In the genomic region with DNA sequence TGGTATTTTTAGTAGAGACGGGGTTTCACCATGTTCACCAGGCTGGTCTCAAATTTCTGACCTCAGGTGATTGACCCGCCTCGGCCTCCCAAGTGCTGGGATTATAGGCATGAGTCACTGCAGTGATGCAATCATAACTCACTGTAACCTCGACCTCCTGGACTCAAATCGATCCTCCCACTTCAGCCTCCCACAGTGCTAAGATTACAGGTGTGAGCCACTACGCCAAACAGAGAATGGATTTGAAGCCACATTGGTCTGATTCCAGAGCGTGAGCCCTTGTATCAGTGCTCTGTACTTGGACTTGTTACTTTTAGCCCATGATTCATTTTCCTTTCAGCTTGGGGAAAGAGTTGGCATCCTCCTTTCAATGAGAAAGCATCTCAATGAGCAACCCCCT, we compare ENCODE assay signal across 14 cellular contexts. TPM values are rescaled to one million over a fixed set of nuclear protein-coding genes. Genes with fewer than 3 reads are reported as not detected.
A peak's percentile ranks its signal among the peaks of the same experiment; 100 is the strongest.
DNase-seq lines count a peak whose midpoint lies in the region; ATAC-seq, FAIRE-seq and TF ChIP-seq lines count a peak whose summit lies in the region.
"Had no signal": no experiment of that assay in that cellular context is flagged by ENCODE, and none has a peak within 500 bp of the region (broad histone marks: within the 10 kb centered on the region; RNA-seq: fewer than 3 reads in every experiment).

No MANE protein-coding gene starts in this region.

- no peak for FAIRE-seq in astrocyte (lab: Jason Lieb, UNC)

- no peaks in the 10 kb centered on the region for H4K20me1 ChIP-seq in astrocyte (ENCODE audit: insufficient read depth, low read length)

- no peak overlapping the region for H2BK120ac ChIP-seq in trophoblast cell (ENCODE audit: insufficient read depth, low read length, poor library complexity)

- POLR2A ChIA-PET in activated CD4-positive, alpha-beta memory T cell treated with anti-CD3 and anti-CD28 coated beads for 36 hours (lab: Charles Lee): no interaction called here
- POLR2A ChIA-PET in activated CD4-positive, alpha-beta memory T cell treated with anti-CD3 and anti-CD28 coated beads, Interleukin-2, amount 10 ng/mL, durations not matched to agents 7 days and 5 days (lab: Charles Lee): interaction anchor here (3.5 kb wide), 1 partner anchor 10 kb away, joined by 18 read pairs; no protein-coding TSS in a partner anchor

- H3K4me3 ChIP-seq in astrocyte (ENCODE audit: insufficient read depth, low read depth, low read length): no peak overlapping the region
- no peak overlapping the region for H3K4me3 ChIP-seq in trophoblast cell (ENCODE audit: low read depth, low read length)

- H3K36me3 ChIP-seq in astrocyte (ENCODE audit: insufficient read depth, low read length) (no peaks in the 10 kb centered on the region), trophoblast cell (ENCODE audit: control insufficient read depth in 1 of 2, insufficient read depth in 2 of 2, low read length in 2 of 2) (no peaks in the 10 kb centered on the region)

- H2BK12ac ChIP-seq in trophoblast cell (ENCODE audit: low read length): no peak overlapping the region

- H3K4ac ChIP-seq in trophoblast cell (ENCODE audit: low read depth, low read length): no peak overlapping the region

- peak; percentile 31 for DNase-seq in activated CD4-positive, alpha-beta memory T cell treated with anti-CD3 and anti-CD28 coated beads for 36 hours
- DNase-seq in activated CD4-positive, alpha-beta memory T cell treated with anti-CD3 and anti-CD28 coated beads, Interleukin-2, amount 10 ng/mL, durations not matched to agents 7 days and 5 days: no peak
- DNase-seq in LoVo (ENCODE audit: low spot score): peak; percentile 38
- peak; percentile 47 for DNase-seq in astrocyte (ENCODE audit: low read depth)
- peak; percentile 84 to 95 for DNase-seq in trophoblast cell
- DNase-seq in anterior cingulate cortex (lab: John Stamatoyannopoulos, UW): no peak
- DNase-seq: activated effector memory CD4-positive, alpha-beta T cell treated with Interleukin-2 at 50 U/mL for 16 hours; cerebellar nuclear complex; NCI-H446 treated with DMSO at 0.1 percent for 48 hours; SHP77 treated with DMSO at 0.1 percent for 48 hours had no signal

- intact Hi-C loops in activated CD4-positive, alpha-beta memory T cell treated with anti-CD3 and anti-CD28 coated beads for 36 hours (cut with micrococcal nuclease): no loop called here

- H2AK5ac ChIP-seq in trophoblast cell (ENCODE audit: low read length): no peak overlapping the region

- H3K4me1 ChIP-seq in astrocyte (ENCODE audit: insufficient read depth, low read length) (peaks cover 17% of the 10 kb centered on the region), trophoblast cell (ENCODE audit: control insufficient read depth in 1 of 2, insufficient read depth in 2 of 2, low read length in 2 of 2) (no peaks in the 10 kb centered on the region)
- H3K4me1 ChIP-seq: parathyroid adenoma had no signal

- no peak overlapping the region for H2AFZ ChIP-seq in astrocyte (ENCODE audit: low read depth, low read length)
- H2AFZ ChIP-seq in trophoblast cell (ENCODE audit: insufficient read depth, low read length, poor library complexity): no peak overlapping the region
- H2AFZ ChIP-seq: parathyroid adenoma had no signal

- WGBS in trophoblast cell (ENCODE audit: extremely low coverage, insufficient coverage, insufficient read length): no CpG with 5 or more reads among the region's 7 CpGs

- no peak overlapping the region for H3K27ac Mint-ChIP-seq in activated CD4-positive, alpha-beta memory T cell treated with anti-CD3 and anti-CD28 coated beads for 36 hours
- H3K27ac Mint-ChIP-seq in activated CD4-positive, alpha-beta memory T cell treated with anti-CD3 and anti-CD28 coated beads, Interleukin-2, amount 10 ng/mL, durations not matched to agents 7 days and 5 days: no peak overlapping the region
- H3K27ac Mint-ChIP-seq in astrocyte (ENCODE audit: unreplicated experiment): no peak overlapping the region
- H3K27ac Mint-ChIP-seq: memory B cell had no signal

- H3K79me2 ChIP-seq in astrocyte (ENCODE audit: insufficient read depth, low read length): no peaks in the 10 kb centered on the region
- H3K79me2 ChIP-seq in trophoblast cell (ENCODE audit: control insufficient read depth, insufficient read depth, low read length, poor library complexity): no peaks in the 10 kb centered on the region
- H3K79me2 ChIP-seq: parathyroid adenoma had no signal

- H3K27me3 ChIP-seq in astrocyte (ENCODE audit: insufficient read depth, low read length): no peaks in the 10 kb centered on the region
- no peaks in the 10 kb centered on the region for H3K27me3 ChIP-seq in trophoblast cell (ENCODE audit: insufficient read depth, low read length)

- no peak for TF ChIP-seq CTCF in astrocyte (IDR thresholded peaks at IDR 0.05; ENCODE audit: insufficient read depth, low read depth, low read length)

- H3K36me3 Mint-ChIP-seq in activated CD4-positive, alpha-beta memory T cell treated with anti-CD3 and anti-CD28 coated beads for 36 hours: no peaks in the 10 kb centered on the region
- H3K36me3 Mint-ChIP-seq in activated CD4-positive, alpha-beta memory T cell treated with anti-CD3 and anti-CD28 coated beads, Interleukin-2, amount 10 ng/mL, durations not matched to agents 7 days and 5 days (ENCODE audit: low read depth): no peaks in the 10 kb centered on the region
- H3K36me3 Mint-ChIP-seq in astrocyte (ENCODE audit: low read depth, unreplicated experiment): no peaks in the 10 kb centered on the region
- H3K36me3 Mint-ChIP-seq: memory B cell had no signal

- H4K8ac ChIP-seq in trophoblast cell (ENCODE audit: low read depth, low read length): no peak overlapping the region

- no peaks in the 10 kb centered on the region for H3K9me3 Mint-ChIP-seq in activated CD4-positive, alpha-beta memory T cell treated with anti-CD3 and anti-CD28 coated beads for 36 hours
- H3K9me3 Mint-ChIP-seq in activated CD4-positive, alpha-beta memory T cell treated with anti-CD3 and anti-CD28 coated beads, Interleukin-2, amount 10 ng/mL, durations not matched to agents 7 days and 5 days: no peaks in the 10 kb centered on the region
- H3K9me3 Mint-ChIP-seq in astrocyte (ENCODE audit: unreplicated experiment): no peaks in the 10 kb centered on the region
- H3K9me3 Mint-ChIP-seq: memory B cell had no signal

- ATAC-seq in GM21529 (IDR thresholded peaks at IDR 0.05; ENCODE audit: unreplicated experiment) (no peak), GM21723 (IDR thresholded peaks at IDR 0.05; ENCODE audit: unreplicated experiment) (no peak)

- no peak overlapping the region for H3K9ac ChIP-seq in astrocyte (ENCODE audit: low read length)
- no peak overlapping the region for H3K9ac ChIP-seq in trophoblast cell (ENCODE audit: low read length)
- H3K9ac ChIP-seq: parathyroid adenoma had no signal

- no peak overlapping the region for H3K18ac ChIP-seq in trophoblast cell (ENCODE audit: low read length)

- no peak overlapping the region for H3K4me2 ChIP-seq in astrocyte (ENCODE audit: low read length)
- H3K4me2 ChIP-seq in trophoblast cell (ENCODE audit: low read length): no peak overlapping the region

- no peaks in the 10 kb centered on the region for H3K27me3 Mint-ChIP-seq in activated CD4-positive, alpha-beta memory T cell treated with anti-CD3 and anti-CD28 coated beads for 36 hours
- H3K27me3 Mint-ChIP-seq in activated CD4-positive, alpha-beta memory T cell treated with anti-CD3 and anti-CD28 coated beads, Interleukin-2, amount 10 ng/mL, durations not matched to agents 7 days and 5 days: peaks cover 2% of the 10 kb centered on the region
- peaks cover 5% of the 10 kb centered on the region for H3K27me3 Mint-ChIP-seq in astrocyte (ENCODE audit: low read depth, unreplicated experiment)

- no peaks in the 10 kb centered on the region for H3K9me3 ChIP-seq in astrocyte (ENCODE audit: insufficient read depth, low read depth, low read length)
- H3K9me3 ChIP-seq in trophoblast cell (ENCODE audit: insufficient read depth, low read depth, low read length): no peaks in the 10 kb centered on the region

- no peaks in the 10 kb centered on the region for H3K79me1 ChIP-seq in trophoblast cell (ENCODE audit: low read length)

- H3K23ac ChIP-seq in trophoblast cell (ENCODE audit: low read length): no peak overlapping the region

- no peak overlapping the region for H3K4me3 Mint-ChIP-seq in activated CD4-positive, alpha-beta memory T cell treated with anti-CD3 and anti-CD28 coated beads for 36 hours
- no peak overlapping the region for H3K4me3 Mint-ChIP-seq in activated CD4-positive, alpha-beta memory T cell treated with anti-CD3 and anti-CD28 coated beads, Interleukin-2, amount 10 ng/mL, durations not matched to agents 7 days and 5 days
- no peak overlapping the region for H3K4me3 Mint-ChIP-seq in astrocyte (ENCODE audit: unreplicated experiment)
- H3K4me3 Mint-ChIP-seq: memory B cell had no signal

- H4K91ac ChIP-seq in trophoblast cell (ENCODE audit: low read depth, low read length): no peak overlapping the region

- H3K27ac ChIP-seq in astrocyte (ENCODE audit: low read depth, low read length): no peak overlapping the region
- no peak overlapping the region for H3K27ac ChIP-seq in trophoblast cell (ENCODE audit: low read depth, low read length)
- H3K27ac ChIP-seq: parathyroid adenoma had no signal

- no peak overlapping the region for H3K14ac ChIP-seq in trophoblast cell (ENCODE audit: low read length)

- no peak overlapping the region for H2BK5ac ChIP-seq in trophoblast cell (ENCODE audit: low read depth, low read length, poor library complexity)

- H3K4me1 Mint-ChIP-seq in activated CD4-positive, alpha-beta memory T cell treated with anti-CD3 and anti-CD28 coated beads for 36 hours (ENCODE audit: low read depth): peaks cover 48% of the 10 kb centered on the region
- peaks cover 66% of the 10 kb centered on the region for H3K4me1 Mint-ChIP-seq in activated CD4-positive, alpha-beta memory T cell treated with anti-CD3 and anti-CD28 coated beads, Interleukin-2, amount 10 ng/mL, durations not matched to agents 7 days and 5 days
- H3K4me1 Mint-ChIP-seq in astrocyte (ENCODE audit: low read depth, unreplicated experiment): peaks cover 11% of the 10 kb centered on the region

- CTCF ChIA-PET in activated CD4-positive, alpha-beta memory T cell treated with anti-CD3 and anti-CD28 coated beads for 36 hours (lab: Charles Lee): interaction anchor here (0.7 to 1.3 kb wide), 2 partner anchors 30 to 39 kb away, joined by 3 read pairs; no protein-coding TSS in a partner anchor
- CTCF ChIA-PET in activated CD4-positive, alpha-beta memory T cell treated with anti-CD3 and anti-CD28 coated beads, Interleukin-2, amount 10 ng/mL, durations not matched to agents 7 days and 5 days (lab: Charles Lee): interaction anchor here (0.7 to 0.9 kb wide), 2 partner anchors 25 to 153 kb away, joined by 3 to 4 read pairs; partner anchors contain the start of gene CEP85

- no peak overlapping the region for H4K12ac ChIP-seq in trophoblast cell (ENCODE audit: low read depth, low read length)

RNA-seq across cellular contexts. Expression of gene ZNF683, which starts 14.9 kb away (rescaled TPM):
- not detected for total RNA-seq in activated CD4-positive, alpha-beta memory T cell treated with anti-CD3 and anti-CD28 coated beads for 36 hours
- total RNA-seq in activated CD4-positive, alpha-beta memory T cell treated with anti-CD3 and anti-CD28 coated beads, Interleukin-2, amount 10 ng/mL, durations not matched to agents 7 days and 5 days: under 1 TPM in 1 of 2 experiments, not detected in 1; 0.18 TPM
- total RNA-seq in astrocyte: not detected in 2 replicates
- polyA plus RNA-seq in trophoblast cell (2013): not detected in 2 replicates

RNA-seq across cellular contexts. Expression of gene LIN28A, which starts 23.2 kb away (rescaled TPM):
- total RNA-seq in activated CD4-positive, alpha-beta memory T cell treated with anti-CD3 and anti-CD28 coated beads for 36 hours: not detected
- not detected for total RNA-seq in activated CD4-positive, alpha-beta memory T cell treated with anti-CD3 and anti-CD28 coated beads, Interleukin-2, amount 10 ng/mL, durations not matched to agents 7 days and 5 days
- 16.7 and 43.7 TPM in 2 replicates for total RNA-seq in astrocyte
- 48.2 and 51.4 TPM in 2 replicates for polyA plus RNA-seq in trophoblast cell (2013)

RNA-seq across cellular contexts. Expression of gene CRYBG2, which starts 33.5 kb away (rescaled TPM):
- 1 to 10 TPM; 1.3 to 1.6 TPM for total RNA-seq in activated CD4-positive, alpha-beta memory T cell treated with anti-CD3 and anti-CD28 coated beads for 36 hours
- 1 to 10 TPM; 1.9 to 4.3 TPM for total RNA-seq in activated CD4-positive, alpha-beta memory T cell treated with anti-CD3 and anti-CD28 coated beads, Interleukin-2, amount 10 ng/mL, durations not matched to agents 7 days and 5 days
- total RNA-seq in astrocyte: 1.8 and 5.3 TPM in 2 replicates
- 30.0 and 35.3 TPM in 2 replicates for polyA plus RNA-seq in trophoblast cell (2013)

RNA-seq across cellular contexts. Expression of gene DHDDS, which starts 44.7 kb away (rescaled TPM):
- total RNA-seq in activated CD4-positive, alpha-beta memory T cell treated with anti-CD3 and anti-CD28 coated beads for 36 hours: 10 to 100 TPM; 41.9 to 45.5 TPM
- 10 to 100 TPM; 49.7 to 52.3 TPM for total RNA-seq in activated CD4-positive, alpha-beta memory T cell treated with anti-CD3 and anti-CD28 coated beads, Interleukin-2, amount 10 ng/mL, durations not matched to agents 7 days and 5 days
- 87.2 and 94.4 TPM in 2 replicates for total RNA-seq in astrocyte
- polyA plus RNA-seq in trophoblast cell (2013): 46.2 and 49.7 TPM in 2 replicates

Comparison
In these comparisons a context has a peak if more than half of its experiments do, and no peak if none do; other contexts are left out.
1. DNase-seq: peak in activated CD4-positive, alpha-beta memory T cell treated with anti-CD3 and anti-CD28 coated beads for 36 hours (single experiment), LoVo (single experiment), astrocyte (single experiment) and trophoblast cell (2 of 2); none in activated CD4-positive, alpha-beta memory T cell treated with anti-CD3 and anti-CD28 coated beads, Interleukin-2, amount 10 ng/mL, durations not matched to agents 7 days and 5 days (single experiment) and anterior cingulate cortex (0 of 58).
2. RNA of gene LIN28A, which starts 23.2 kb away (total RNA-seq): 16.7 to 43.7 TPM in astrocyte; not detected in activated CD4-positive, alpha-beta memory T cell treated with anti-CD3 and anti-CD28 coated beads for 36 hours and not detected in activated CD4-positive, alpha-beta memory T cell treated with anti-CD3 and anti-CD28 coated beads, Interleukin-2, amount 10 ng/mL, durations not matched to agents 7 days and 5 days; every median in the first group is over 10 times any median in the second.